22 cellular contexts compared by ENCODE assay signal in genomic region chr10:11118696-11119095, GRCh38.
"Had no signal": no experiment of that assay in that cellular context is flagged by ENCODE, and none has a peak within 500 bp of the region (broad histone marks: within the 10 kb centered on the region; RNA-seq: fewer than 3 reads in every experiment).

No MANE protein-coding gene starts in this region.

- H3K27ac Mint-ChIP-seq: activated CD4-positive, alpha-beta T cell treated with anti-CD3 and anti-CD28 coated beads, Interleukin-2, amount 10 ng/mL, durations not matched to agents 7 days and 5 days; activated CD8-positive, alpha-beta T cell treated with anti-CD3 and anti-CD28 coated beads, Interleukin-2, amount 10 ng/mL, durations not matched to agents 7 days and 5 days; activated naive CD4-positive, alpha-beta T cell treated with anti-CD3 and anti-CD28 coated beads, Interleukin-2, amount 50 U/mL, for 24 hours; effector memory CD8-positive, alpha-beta T cell; natural killer cell; stimulated activated naive CD8-positive, alpha-beta T cell treated with anti-CD3 and anti-CD28 coated beads, Interleukin-15, Interleukin-2, amounts not matched to agents 100 ng/mL and 50 ng/mL, for 24 hours had no signal

- H3K27ac ChIP-seq: body of pancreas, colonic mucosa, esophagus muscularis mucosa, gastroesophageal sphincter, skin epidermis, thyroid gland, VCaP had no signal

- H3K27me3 Mint-ChIP-seq: activated CD4-positive, alpha-beta T cell treated with anti-CD3 and anti-CD28 coated beads, Interleukin-2, amount 10 ng/mL, durations not matched to agents 7 days and 5 days; activated naive CD4-positive, alpha-beta T cell treated with anti-CD3 and anti-CD28 coated beads, Interleukin-2, amount 50 U/mL, for 24 hours; central memory CD8-positive, alpha-beta T cell; effector memory CD8-positive, alpha-beta T cell; stimulated activated naive CD8-positive, alpha-beta T cell treated with anti-CD3 and anti-CD28 coated beads, Interleukin-15, Interleukin-2, amounts not matched to agents 100 ng/mL and 50 ng/mL, for 24 hours had no signal

- H3K36me3 Mint-ChIP-seq: activated naive CD4-positive, alpha-beta T cell treated with anti-CD3 and anti-CD28 coated beads, Interleukin-2, amount 50 U/mL, for 24 hours; natural killer cell had no signal

- ATAC-seq: activated CD8-positive, alpha-beta T cell treated with anti-CD3 and anti-CD28 coated beads, Interleukin-2, amount 10 ng/mL, durations not matched to agents 7 days and 5 days; body of pancreas; effector memory CD8-positive, alpha-beta T cell; gastroesophageal sphincter; natural killer cell had no signal

- H3K27me3 ChIP-seq: body of pancreas, colonic mucosa, esophagus muscularis mucosa, gastroesophageal sphincter, thyroid gland had no signal

- H3K4me3 Mint-ChIP-seq: activated CD4-positive, alpha-beta T cell treated with anti-CD3 and anti-CD28 coated beads, Interleukin-2, amount 10 ng/mL, durations not matched to agents 7 days and 5 days; activated CD8-positive, alpha-beta T cell treated with anti-CD3 and anti-CD28 coated beads, Interleukin-2, amount 10 ng/mL, durations not matched to agents 7 days and 5 days; activated naive CD4-positive, alpha-beta T cell treated with anti-CD3 and anti-CD28 coated beads, Interleukin-2, amount 50 U/mL, for 24 hours; central memory CD8-positive, alpha-beta T cell; effector memory CD8-positive, alpha-beta T cell; natural killer cell; stimulated activated naive CD8-positive, alpha-beta T cell treated with anti-CD3 and anti-CD28 coated beads, Interleukin-15, Interleukin-2, amounts not matched to agents 100 ng/mL and 50 ng/mL, for 24 hours had no signal

- H3K9me3 Mint-ChIP-seq: activated naive CD4-positive, alpha-beta T cell treated with anti-CD3 and anti-CD28 coated beads, Interleukin-2, amount 50 U/mL, for 24 hours; central memory CD8-positive, alpha-beta T cell; effector memory CD8-positive, alpha-beta T cell; natural killer cell had no signal

- H3K4me1 ChIP-seq: body of pancreas, colonic mucosa had no signal

- H3K4me1 Mint-ChIP-seq: central memory CD8-positive, alpha-beta T cell had no signal

- H3K36me3 ChIP-seq: colonic mucosa, esophagus muscularis mucosa, gastroesophageal sphincter, thyroid gland had no signal

- DNase-seq: activated CD4-positive, alpha-beta T cell treated with anti-CD3 and anti-CD28 coated beads, Interleukin-2, amount 10 ng/mL, durations not matched to agents 7 days and 5 days; activated CD4-positive, CD25-positive, alpha-beta regulatory T cell treated with anti-CD3 and anti-CD28 coated beads, Interleukin-2, amount 50 U/mL, for 72 hours; activated CD8-positive, alpha-beta T cell treated with anti-CD3 and anti-CD28 coated beads, Interleukin-2, amount 10 ng/mL, durations not matched to agents 7 days and 5 days; activated gamma-delta T cell treated with Interleukin-2 at 50 U/mL for 16 hours; activated T-cell treated with anti-CD3 and anti-CD28 coated beads, Interleukin-2, amount 50 U/mL, for 1 hour; anterior cingulate cortex; body of pancreas; colonic mucosa; dorsolateral prefrontal cortex; effector memory CD8-positive, alpha-beta T cell; natural killer cell; stimulated activated CD4-positive, alpha-beta T cell treated with anti-CD3 and anti-CD28 coated beads, Interleukin-1b, Interleukin-23, amount 100 ng/mL, for 48 hours; substantia nigra; thyroid gland had no signal

- H3K9me3 ChIP-seq: body of pancreas, colonic mucosa, esophagus muscularis mucosa, gastroesophageal sphincter, thyroid gland had no signal

- H3K4me3 ChIP-seq: body of pancreas, colonic mucosa, dorsolateral prefrontal cortex, esophagus muscularis mucosa, gastroesophageal sphincter, lung, skin epidermis, thyroid gland had no signal
